1 cellular context compared by ENCODE assay signal in the genomic region with DNA sequence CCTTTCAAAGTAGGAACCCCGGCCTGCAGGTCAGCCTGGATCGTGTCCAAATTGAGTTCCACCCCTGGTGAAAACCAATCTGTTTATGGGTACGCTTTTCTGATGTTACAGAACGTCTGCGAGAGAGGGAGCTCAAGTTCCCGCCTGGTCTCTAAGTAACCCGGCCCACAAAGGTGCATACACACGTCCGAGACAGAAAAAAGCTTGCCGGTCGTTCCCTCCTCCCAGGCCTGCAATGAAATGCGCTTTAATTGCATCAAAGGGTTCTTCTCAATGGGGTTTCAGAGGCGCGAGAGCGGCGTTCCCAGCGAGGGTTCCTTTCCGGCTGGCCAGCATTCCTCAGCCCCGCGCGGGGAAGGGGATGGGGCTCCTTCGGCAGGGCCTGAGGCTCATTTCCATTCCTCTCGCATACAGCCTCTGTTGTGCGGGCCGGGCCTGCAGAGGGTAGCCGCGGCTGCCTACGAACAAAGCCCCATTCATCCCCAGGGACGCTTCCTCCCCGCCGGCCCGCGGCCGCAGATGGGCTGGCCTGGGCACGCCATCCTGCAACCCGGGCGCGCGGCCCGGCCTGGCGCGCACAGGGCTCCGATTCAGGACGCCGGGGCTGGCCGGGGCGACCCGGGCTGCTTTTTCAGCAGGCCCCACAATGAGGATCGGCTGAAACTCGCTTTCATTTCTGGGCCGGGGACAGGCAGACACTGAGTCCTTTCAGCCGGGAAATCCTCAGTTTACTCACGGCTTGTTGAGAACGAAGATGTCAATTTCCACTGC.
TF ChIP-seq lines count a peak whose summit lies in the region.

No MANE protein-coding gene starts in this region.

TF ChIP-seq in GM12878, 131 proteins besides CTCF, POLR2A, EP300 and RAD21 (continued from another document and continues in another):
- TF ChIP-seq RBBP5 (conservative IDR thresholded peaks at IDR 0.05) (no peak), SMAD5 (IDR thresholded peaks at IDR 0.05; ENCODE audit: low read depth) (no peak), NBN (IDR thresholded peaks at IDR 0.05) (no peak), ASH2L (IDR thresholded peaks at IDR 0.05; ENCODE audit: borderline replicate concordance, low read depth) (no peak), NFXL1 (IDR thresholded peaks at IDR 0.05; ENCODE audit: borderline replicate concordance) (no peak), SP1 (IDR thresholded peaks at IDR 0.05; ENCODE audit: low read depth, low read length) (no peak), CREM (IDR thresholded peaks at IDR 0.05; ENCODE audit: low read depth) (no peak), FOXM1 (IDR thresholded peaks at IDR 0.05; ENCODE audit: low read depth, low read length) (0 out of 2 replicates have a peak, but pooled peaks have one; percentile 11), TCF3 (IDR thresholded peaks at IDR 0.05; ENCODE audit: borderline replicate concordance, insufficient read depth, low read depth, low read length) (no peak), SIX5 (IDR thresholded peaks at IDR 0.05; ENCODE audit: low read depth, low read length, severe bottlenecking) (no peak), MYB (IDR thresholded peaks at IDR 0.05; ENCODE audit: borderline replicate concordance, low read depth, low read length) (no peak), NR2F1 (conservative IDR thresholded peaks at IDR 0.05) (no peak), FOXK2 (IDR thresholded peaks at IDR 0.05) (no peak), EZH2 (IDR thresholded peaks at IDR 0.05; ENCODE audit: borderline replicate concordance, control insufficient read depth, low read depth, low read length) (no peak), ZNF687 (IDR thresholded peaks at IDR 0.05) (peak; percentile 66), ZBTB4 (CRISPR knock-in tag; IDR thresholded peaks at IDR 0.05) (no peak), RUNX3 (IDR thresholded peaks at IDR 0.05; ENCODE audit: low read length) (no peak; the same call in 1 of the 2 replicates), EED (IDR thresholded peaks at IDR 0.05; ENCODE audit: low read depth) (no peak; the same call in 1 of the 2 replicates), POLR2AphosphoS2 (IDR thresholded peaks at IDR 0.05; ENCODE audit: low read depth, low read length) (no peak), ZNF384 (IDR thresholded peaks at IDR 0.05; ENCODE audit: borderline replicate concordance, low read depth, low read length) (no peak), CREB1 (IDR thresholded peaks at IDR 0.05; ENCODE audit: low read depth) (0 out of 2 replicates have a peak, but pooled peaks have one; percentile 8), SMC3 (IDR thresholded peaks at IDR 0.05; ENCODE audit: borderline replicate concordance, low read length) (peak; percentile 44; the same call in 1 of the 2 replicates), IKZF2 (IDR thresholded peaks at IDR 0.05) (peak in 1 of 2 experiments; percentile 43; a peak in 1 of 4 replicates), ZZZ3 (IDR thresholded peaks at IDR 0.05; ENCODE audit: control insufficient read depth, insufficient read length, low read depth) (no peak), NR2C2 (IDR thresholded peaks at IDR 0.05; ENCODE audit: borderline replicate concordance, control insufficient read depth, insufficient read length, low read depth) (no peak), HDGF (IDR thresholded peaks at IDR 0.05) (no peak), ATF2 (IDR thresholded peaks at IDR 0.05; ENCODE audit: low read length) (peak; percentile 15; the same call in 1 of the 2 replicates), BHLHE40 (IDR thresholded peaks at IDR 0.05; ENCODE audit: borderline replicate concordance in 1 of 2, low read depth in 2 of 2, low read length in 1 of 2) (peak; percentile 4 to 63; a peak in 1 of 4 replicates), SREBF2 (IDR thresholded peaks at IDR 0.05; ENCODE audit: low read length) (no peak), ATF7 (IDR thresholded peaks at IDR 0.05; ENCODE audit: low read depth) (peak; percentile 54; the same call in 1 of the 2 replicates), IKZF1 (conservative IDR thresholded peaks at IDR 0.05) (peak; percentile 76), GABPA (IDR thresholded peaks at IDR 0.05; ENCODE audit: low read depth) (no peak)
- TF ChIP-seq, protein P1, sequence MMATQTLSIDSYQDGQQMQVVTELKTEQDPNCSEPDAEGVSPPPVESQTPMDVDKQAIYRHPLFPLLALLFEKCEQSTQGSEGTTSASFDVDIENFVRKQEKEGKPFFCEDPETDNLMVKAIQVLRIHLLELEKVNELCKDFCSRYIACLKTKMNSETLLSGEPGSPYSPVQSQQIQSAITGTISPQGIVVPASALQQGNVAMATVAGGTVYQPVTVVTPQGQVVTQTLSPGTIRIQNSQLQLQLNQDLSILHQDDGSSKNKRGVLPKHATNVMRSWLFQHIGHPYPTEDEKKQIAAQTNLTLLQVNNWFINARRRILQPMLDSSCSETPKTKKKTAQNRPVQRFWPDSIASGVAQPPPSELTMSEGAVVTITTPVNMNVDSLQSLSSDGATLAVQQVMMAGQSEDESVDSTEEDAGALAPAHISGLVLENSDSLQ (IDR thresholded peaks at IDR 0.05) = no peak
- TF ChIP-seq, protein P2, sequence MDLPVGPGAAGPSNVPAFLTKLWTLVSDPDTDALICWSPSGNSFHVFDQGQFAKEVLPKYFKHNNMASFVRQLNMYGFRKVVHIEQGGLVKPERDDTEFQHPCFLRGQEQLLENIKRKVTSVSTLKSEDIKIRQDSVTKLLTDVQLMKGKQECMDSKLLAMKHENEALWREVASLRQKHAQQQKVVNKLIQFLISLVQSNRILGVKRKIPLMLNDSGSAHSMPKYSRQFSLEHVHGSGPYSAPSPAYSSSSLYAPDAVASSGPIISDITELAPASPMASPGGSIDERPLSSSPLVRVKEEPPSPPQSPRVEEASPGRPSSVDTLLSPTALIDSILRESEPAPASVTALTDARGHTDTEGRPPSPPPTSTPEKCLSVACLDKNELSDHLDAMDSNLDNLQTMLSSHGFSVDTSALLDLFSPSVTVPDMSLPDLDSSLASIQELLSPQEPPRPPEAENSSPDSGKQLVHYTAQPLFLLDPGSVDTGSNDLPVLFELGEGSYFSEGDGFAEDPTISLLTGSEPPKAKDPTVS (IDR thresholded peaks at IDR 0.05; ENCODE audit: low read depth, low read length) = no peak
- TF ChIP-seq, protein P3, sequence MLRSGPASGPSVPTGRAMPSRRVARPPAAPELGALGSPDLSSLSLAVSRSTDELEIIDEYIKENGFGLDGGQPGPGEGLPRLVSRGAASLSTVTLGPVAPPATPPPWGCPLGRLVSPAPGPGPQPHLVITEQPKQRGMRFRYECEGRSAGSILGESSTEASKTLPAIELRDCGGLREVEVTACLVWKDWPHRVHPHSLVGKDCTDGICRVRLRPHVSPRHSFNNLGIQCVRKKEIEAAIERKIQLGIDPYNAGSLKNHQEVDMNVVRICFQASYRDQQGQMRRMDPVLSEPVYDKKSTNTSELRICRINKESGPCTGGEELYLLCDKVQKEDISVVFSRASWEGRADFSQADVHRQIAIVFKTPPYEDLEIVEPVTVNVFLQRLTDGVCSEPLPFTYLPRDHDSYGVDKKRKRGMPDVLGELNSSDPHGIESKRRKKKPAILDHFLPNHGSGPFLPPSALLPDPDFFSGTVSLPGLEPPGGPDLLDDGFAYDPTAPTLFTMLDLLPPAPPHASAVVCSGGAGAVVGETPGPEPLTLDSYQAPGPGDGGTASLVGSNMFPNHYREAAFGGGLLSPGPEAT (IDR thresholded peaks at IDR 0.05; ENCODE audit: low read depth) = no peak
- TF ChIP-seq, protein P4, sequence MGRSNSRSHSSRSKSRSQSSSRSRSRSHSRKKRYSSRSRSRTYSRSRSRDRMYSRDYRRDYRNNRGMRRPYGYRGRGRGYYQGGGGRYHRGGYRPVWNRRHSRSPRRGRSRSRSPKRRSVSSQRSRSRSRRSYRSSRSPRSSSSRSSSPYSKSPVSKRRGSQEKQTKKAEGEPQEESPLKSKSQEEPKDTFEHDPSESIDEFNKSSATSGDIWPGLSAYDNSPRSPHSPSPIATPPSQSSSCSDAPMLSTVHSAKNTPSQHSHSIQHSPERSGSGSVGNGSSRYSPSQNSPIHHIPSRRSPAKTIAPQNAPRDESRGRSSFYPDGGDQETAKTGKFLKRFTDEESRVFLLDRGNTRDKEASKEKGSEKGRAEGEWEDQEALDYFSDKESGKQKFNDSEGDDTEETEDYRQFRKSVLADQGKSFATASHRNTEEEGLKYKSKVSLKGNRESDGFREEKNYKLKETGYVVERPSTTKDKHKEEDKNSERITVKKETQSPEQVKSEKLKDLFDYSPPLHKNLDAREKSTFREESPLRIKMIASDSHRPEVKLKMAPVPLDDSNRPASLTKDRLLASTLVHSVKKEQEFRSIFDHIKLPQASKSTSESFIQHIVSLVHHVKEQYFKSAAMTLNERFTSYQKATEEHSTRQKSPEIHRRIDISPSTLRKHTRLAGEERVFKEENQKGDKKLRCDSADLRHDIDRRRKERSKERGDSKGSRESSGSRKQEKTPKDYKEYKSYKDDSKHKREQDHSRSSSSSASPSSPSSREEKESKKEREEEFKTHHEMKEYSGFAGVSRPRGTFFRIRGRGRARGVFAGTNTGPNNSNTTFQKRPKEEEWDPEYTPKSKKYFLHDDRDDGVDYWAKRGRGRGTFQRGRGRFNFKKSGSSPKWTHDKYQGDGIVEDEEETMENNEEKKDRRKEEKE (IDR thresholded peaks at IDR 0.05) = no peak
- TF ChIP-seq, protein P5, sequence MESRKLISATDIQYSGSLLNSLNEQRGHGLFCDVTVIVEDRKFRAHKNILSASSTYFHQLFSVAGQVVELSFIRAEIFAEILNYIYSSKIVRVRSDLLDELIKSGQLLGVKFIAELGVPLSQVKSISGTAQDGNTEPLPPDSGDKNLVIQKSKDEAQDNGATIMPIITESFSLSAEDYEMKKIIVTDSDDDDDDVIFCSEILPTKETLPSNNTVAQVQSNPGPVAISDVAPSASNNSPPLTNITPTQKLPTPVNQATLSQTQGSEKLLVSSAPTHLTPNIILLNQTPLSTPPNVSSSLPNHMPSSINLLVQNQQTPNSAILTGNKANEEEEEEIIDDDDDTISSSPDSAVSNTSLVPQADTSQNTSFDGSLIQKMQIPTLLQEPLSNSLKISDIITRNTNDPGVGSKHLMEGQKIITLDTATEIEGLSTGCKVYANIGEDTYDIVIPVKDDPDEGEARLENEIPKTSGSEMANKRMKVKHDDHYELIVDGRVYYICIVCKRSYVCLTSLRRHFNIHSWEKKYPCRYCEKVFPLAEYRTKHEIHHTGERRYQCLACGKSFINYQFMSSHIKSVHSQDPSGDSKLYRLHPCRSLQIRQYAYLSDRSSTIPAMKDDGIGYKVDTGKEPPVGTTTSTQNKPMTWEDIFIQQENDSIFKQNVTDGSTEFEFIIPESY (IDR thresholded peaks at IDR 0.05) = no peak
- TF ChIP-seq, protein P6, sequence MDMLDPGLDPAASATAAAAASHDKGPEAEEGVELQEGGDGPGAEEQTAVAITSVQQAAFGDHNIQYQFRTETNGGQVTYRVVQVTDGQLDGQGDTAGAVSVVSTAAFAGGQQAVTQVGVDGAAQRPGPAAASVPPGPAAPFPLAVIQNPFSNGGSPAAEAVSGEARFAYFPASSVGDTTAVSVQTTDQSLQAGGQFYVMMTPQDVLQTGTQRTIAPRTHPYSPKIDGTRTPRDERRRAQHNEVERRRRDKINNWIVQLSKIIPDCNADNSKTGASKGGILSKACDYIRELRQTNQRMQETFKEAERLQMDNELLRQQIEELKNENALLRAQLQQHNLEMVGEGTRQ (IDR thresholded peaks at IDR 0.05; ENCODE audit: borderline replicate concordance, low read depth, low read length) = no peak
